ENCODE assay signal across 17 cellular contexts in the genomic region with DNA sequence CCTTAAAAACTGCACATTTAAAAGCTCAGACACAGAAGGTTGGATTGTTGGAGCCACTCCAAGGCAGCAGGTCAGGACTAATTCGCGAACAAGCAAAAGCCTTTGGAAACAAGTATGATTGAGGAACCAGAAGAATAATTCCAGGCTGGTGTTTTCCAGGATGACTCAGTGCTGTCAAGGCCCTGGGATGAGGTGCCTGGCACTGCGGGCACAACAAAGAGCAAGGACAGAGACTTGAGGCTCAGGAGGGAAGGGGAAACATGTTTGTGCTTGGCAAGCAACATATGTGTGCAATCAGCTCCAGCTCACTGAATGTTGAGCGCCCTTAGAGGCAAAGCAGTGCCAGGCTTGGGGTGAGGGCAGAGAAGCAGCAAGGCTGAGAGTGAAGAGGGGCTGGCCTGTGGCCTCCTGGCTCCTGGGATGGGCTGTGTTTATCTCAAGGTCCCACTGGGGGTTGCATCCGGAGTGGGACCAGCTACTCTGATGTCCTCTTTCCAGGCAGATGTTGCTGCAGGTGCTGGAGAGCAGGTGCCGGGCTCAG. TPM values are rescaled to one million over a fixed set of nuclear protein-coding genes. Genes with fewer than 3 reads are reported as not detected.
DNase-seq lines count a peak whose midpoint lies in the region; ATAC-seq, FAIRE-seq and TF ChIP-seq lines count a peak whose summit lies in the region.
"Had no signal": no experiment of that assay in that cellular context is flagged by ENCODE, and none has a peak within 500 bp of the region (broad histone marks: within the 10 kb centered on the region; RNA-seq: fewer than 3 reads in every experiment).

No MANE protein-coding gene starts in this region.

- 38% methylated on average over 4 of the region's 6 CpGs for WGBS in right lobe of liver (ENCODE audit: insufficient coverage, low coverage, low lambda C conversion rate, missing lambda C conversion rate)
- 25% methylated on average over 5 of the region's 6 CpGs for WGBS in HepG2 (ENCODE audit: low lambda C conversion rate)

- H3K36me3 ChIP-seq in right lobe of liver (no peaks in the 10 kb centered on the region), HepG2 (replicated peaks in 1 of 2; ENCODE audit: control insufficient read depth in 1 of 2, insufficient read depth in 2 of 2, low read length in 2 of 2) (no peaks in the 10 kb centered on the region)
- H3K36me3 ChIP-seq: brain microvascular endothelial cell had no signal

- in situ Hi-C loops in HepG2 (cut with HindIII; ENCODE audit: extremely low pct_ligation_motif_present, low pct_unique_long_range_greater_than_20kb): no loop called here

- no peak for TF ChIP-seq POLR2A in right lobe of liver (IDR thresholded peaks at IDR 0.05)
- no peak for TF ChIP-seq POLR2A in HepG2 (IDR thresholded peaks at IDR 0.05; ENCODE audit: insufficient read depth in 1 of 2, low read depth in 2 of 2, low read length in 2 of 2)

- peak overlapping the region in 1 of 3 donors; percentile 24 for H3K27ac ChIP-seq in right lobe of liver
- H3K27ac ChIP-seq in HepG2 (ENCODE audit: extremely low read length, insufficient read depth, low read length): no peak overlapping the region
- H3K27ac ChIP-seq in epithelial cell of prostate: no peak overlapping the region
- H3K27ac ChIP-seq: brain microvascular endothelial cell, PC-9 had no signal

- no peak for TF ChIP-seq RAD21 in HepG2 (CRISPR knock-in tag; IDR thresholded peaks at IDR 0.05)

- TF ChIP-seq CTCF in right lobe of liver (IDR thresholded peaks at IDR 0.05): no peak
- TF ChIP-seq CTCF in HepG2 (CRISPR knock-in tag; IDR thresholded peaks at IDR 0.05): no peak

- no peak overlapping the region for H3K4me2 ChIP-seq in HepG2 (ENCODE audit: low read depth, low read length)
- H3K4me2 ChIP-seq: PC-9 had no signal

- BruUV-seq in HepG2 (replicated peaks; lab: Mats Ljungman, UMichigan): no TSS peak

- ATAC-seq in right lobe of liver: peak; percentile 19 to 91 (median 66)
- no peak for ATAC-seq in HepG2
- ATAC-seq in left lobe of liver: peak; percentile 55
- no peak for ATAC-seq in GM21723 (IDR thresholded peaks at IDR 0.05; ENCODE audit: unreplicated experiment)
- no peak for ATAC-seq in HG03571 (IDR thresholded peaks at IDR 0.05; ENCODE audit: unreplicated experiment)
- ATAC-seq: HCT116, natural killer cell had no signal

- CTCF ChIA-PET in HepG2 (lab: Yijun Ruan, JAX; ENCODE audit: low intra/inter-chr PET ratio, low total read pairs): no interaction called here

- no peaks in the 10 kb centered on the region for H4K20me1 ChIP-seq in HepG2 (ENCODE audit: insufficient read depth, low read length)

- intact Hi-C loops in right lobe of liver (cut with DNase I) (no loop called here), HepG2 (cut with micrococcal nuclease; ENCODE audit: unreplicated experiment) (no loop called here)

- POLR2A ChIA-PET in HepG2 (lab: Yijun Ruan, JAX): no interaction called here

- peak in 1 of 3 donors; percentile 38 for DNase-seq in right lobe of liver
- no peak for DNase-seq in HepG2 (ENCODE audit: low spot score)
- DNase-seq in epithelial cell of prostate (ENCODE audit: low read depth, low spot score): peak; percentile 46
- no peak for DNase-seq in left lobe of liver (ENCODE audit: low spot score)
- no peak for DNase-seq in NCI-H1105 (lab: John Stamatoyannopoulos, UW)
- no peak for DNase-seq in NCI-H510A (lab: John Stamatoyannopoulos, UW)
- DNase-seq: brain microvascular endothelial cell; Caco-2; natural killer cell; NCI-H1694 treated with DMSO at 0.1 percent for 48 hours; NCI-H524; PC-9; stimulated activated naive CD4-positive, alpha-beta T cell treated with Interleukin-2 at 50 U/mL for 16 hours had no signal

- no peak overlapping the region for H2AFZ ChIP-seq in HepG2 (ENCODE audit: low read length)
- H2AFZ ChIP-seq: PC-9 had no signal

- TF ChIP-seq EP300 in HepG2 (IDR thresholded peaks at IDR 0.05; ENCODE audit: low read depth in 2 of 2, low read length in 2 of 2) (no peak), HepG2 (CRISPR knock-in tag; IDR thresholded peaks at IDR 0.05; ENCODE audit: borderline replicate concordance) (no peak)

- H3K4me1 ChIP-seq in right lobe of liver: peaks cover 0 to 12% (median 0%) of the 10 kb centered on the region in 4 donors
- H3K4me1 ChIP-seq in HepG2 (ENCODE audit: insufficient read depth, low read length): no peaks in the 10 kb centered on the region
- H3K4me1 ChIP-seq: Caco-2 had no signal

- no peak overlapping the region for H3K9ac ChIP-seq in HepG2 (ENCODE audit: insufficient read depth, low read depth, low read length)

- no peaks in the 10 kb centered on the region for H3K79me2 ChIP-seq in HepG2 (ENCODE audit: insufficient read depth, low read length)

- H3K27me3 ChIP-seq in right lobe of liver (no peaks in the 10 kb centered on the region), HepG2 (ENCODE audit: control insufficient read depth in 1 of 2, insufficient read depth in 2 of 2, low read length in 2 of 2) (no peaks in the 10 kb centered on the region; a peak in 1 of 5 replicates)
- H3K27me3 ChIP-seq: brain microvascular endothelial cell had no signal

- no peak for FAIRE-seq in HepG2 (lab: Jason Lieb, UNC)
- FAIRE-seq: urothelium cell line had no signal

- H3K9me3 ChIP-seq in right lobe of liver (no peaks in the 10 kb centered on the region), HepG2 (ENCODE audit: low read length) (no peaks in the 10 kb centered on the region)

- H3K4me3 ChIP-seq in right lobe of liver (no peak overlapping the region), HepG2 (replicated peaks in 1 of 3; ENCODE audit: insufficient read depth in 1 of 3, low read depth in 2 of 3, low read length in 3 of 3) (no peak overlapping the region)
- H3K4me3 ChIP-seq: PC-9 had no signal

TF ChIP-seq in HepG2, 621 proteins besides CTCF, POLR2A, EP300 and RAD21:
- TF ChIP-seq ZNF703 (CRISPR knock-in tag; IDR thresholded peaks at IDR 0.05; ENCODE audit: borderline replicate concordance): no peak
- no peak for TF ChIP-seq SMC3 (IDR thresholded peaks at IDR 0.05; ENCODE audit: low read length)

RNA-seq across cellular contexts. Expression of a gene that starts 44.0 kb away (rescaled TPM):
- 1 to 10 TPM; 2.1 to 6.6 (median 3.1) TPM for total RNA-seq in right lobe of liver
- not detected in 2 replicates for total RNA-seq in HepG2 (2016; rRNA removed; fragmentation: Illumina TruSeq; extraction: Trizol)
- total RNA-seq in HepG2 (2016; cell fraction: cytosol; rRNA removed; fragmentation: Illumina TruSeq; extraction: Trizol; ENCODE audit: low read depth): not detected in 2 replicates
- total RNA-seq in HepG2 (2016; cell fraction: insoluble cytoplasmic fraction; rRNA removed; fragmentation: Illumina TruSeq; extraction: Trizol): not detected in 2 replicates
- total RNA-seq in HepG2 (2016; cell fraction: membrane; rRNA removed; fragmentation: Illumina TruSeq; extraction: Trizol): not detected in 2 replicates
- total RNA-seq in HepG2 (2016; cell fraction: nucleus; rRNA removed; fragmentation: Illumina TruSeq; extraction: Trizol): not detected in 2 replicates
- polyA plus RNA-seq in HepG2 (2011; rRNA removed): not detected in 2 replicates
- polyA plus RNA-seq in HepG2 (2011; cell fraction: cytosol; rRNA removed): not detected in 2 replicates
- polyA plus RNA-seq in HepG2 (2011; cell fraction: nucleus; rRNA removed): not detected in 2 replicates
- polyA plus RNA-seq in HepG2 (2012): not detected in 2 replicates
- not detected in 2 replicates for polyA plus RNA-seq in HepG2 (2016; cell fraction: cytosol; fragmentation: Illumina TruSeq; extraction: Trizol; ENCODE audit: low read depth)
- polyA plus RNA-seq in HepG2 (2016; cell fraction: insoluble cytoplasmic fraction; fragmentation: Illumina TruSeq; extraction: Trizol; ENCODE audit: low read depth): not detected in 2 replicates
- polyA plus RNA-seq in HepG2 (2016; cell fraction: membrane; fragmentation: Illumina TruSeq; extraction: Trizol; ENCODE audit: low read depth): not detected in 2 replicates
- polyA plus RNA-seq in HepG2 (2016; cell fraction: nucleus; fragmentation: Illumina TruSeq; extraction: Trizol; ENCODE audit: insufficient read depth, low read depth): not detected in 2 replicates
- polyA minus RNA-seq in HepG2 (2011; rRNA and poly(A)+ RNA removed; ENCODE audit: low replicate concordance): 0.04 TPM in 1 of 2 replicates, not detected in the other
- not detected in 2 replicates for polyA minus RNA-seq in HepG2 (2011; cell fraction: cytosol; rRNA and poly(A)+ RNA removed)
- not detected in 2 replicates for polyA minus RNA-seq in HepG2 (2011; cell fraction: nucleus; rRNA and poly(A)+ RNA removed)
- total RNA-seq in left lobe of liver: 2.7 TPM
- total RNA-seq: Caco-2, PC-9 had no signal

Comparison
In these comparisons a context has a peak if more than half of its experiments do, and no peak if none do; other contexts are left out.
1. ATAC-seq: peak in right lobe of liver (4 of 4) and left lobe of liver (single experiment); none in HepG2 (single experiment), GM21723 (single experiment) and HG03571 (single experiment).